ENCODE assay signal across 1 cellular context in the genomic region with DNA sequence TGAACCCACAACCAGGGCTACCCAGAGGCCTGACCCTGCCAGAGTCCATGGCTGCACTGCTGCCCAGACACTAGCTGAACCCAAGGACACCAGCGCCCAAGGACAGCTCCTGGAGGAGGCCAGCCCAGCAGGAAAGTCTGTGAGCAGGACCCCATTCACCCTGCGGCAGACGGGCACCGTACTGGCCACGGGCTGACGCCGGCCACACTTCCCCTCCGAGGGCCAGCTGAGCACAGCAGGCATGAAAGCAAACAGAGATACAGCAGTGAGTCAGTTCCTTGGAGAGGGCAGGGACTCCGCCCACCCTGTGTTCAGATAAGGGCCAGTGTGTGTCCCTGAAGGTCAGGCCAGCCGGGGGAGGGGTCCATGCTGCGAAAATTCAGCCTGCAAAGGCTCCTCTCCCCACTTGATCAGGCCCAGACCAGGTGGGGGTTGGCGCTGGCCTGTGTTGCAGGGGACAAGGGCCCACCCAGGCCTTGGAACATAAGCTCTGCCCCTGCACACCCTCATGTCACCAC.
TF ChIP-seq lines count a peak whose summit lies in the region.

No MANE protein-coding gene starts in this region.

TF ChIP-seq in K562, 482 proteins besides CTCF, POLR2A, EP300 and RAD21 (continued from another document and continues in another):
- TF ChIP-seq, protein P1, sequence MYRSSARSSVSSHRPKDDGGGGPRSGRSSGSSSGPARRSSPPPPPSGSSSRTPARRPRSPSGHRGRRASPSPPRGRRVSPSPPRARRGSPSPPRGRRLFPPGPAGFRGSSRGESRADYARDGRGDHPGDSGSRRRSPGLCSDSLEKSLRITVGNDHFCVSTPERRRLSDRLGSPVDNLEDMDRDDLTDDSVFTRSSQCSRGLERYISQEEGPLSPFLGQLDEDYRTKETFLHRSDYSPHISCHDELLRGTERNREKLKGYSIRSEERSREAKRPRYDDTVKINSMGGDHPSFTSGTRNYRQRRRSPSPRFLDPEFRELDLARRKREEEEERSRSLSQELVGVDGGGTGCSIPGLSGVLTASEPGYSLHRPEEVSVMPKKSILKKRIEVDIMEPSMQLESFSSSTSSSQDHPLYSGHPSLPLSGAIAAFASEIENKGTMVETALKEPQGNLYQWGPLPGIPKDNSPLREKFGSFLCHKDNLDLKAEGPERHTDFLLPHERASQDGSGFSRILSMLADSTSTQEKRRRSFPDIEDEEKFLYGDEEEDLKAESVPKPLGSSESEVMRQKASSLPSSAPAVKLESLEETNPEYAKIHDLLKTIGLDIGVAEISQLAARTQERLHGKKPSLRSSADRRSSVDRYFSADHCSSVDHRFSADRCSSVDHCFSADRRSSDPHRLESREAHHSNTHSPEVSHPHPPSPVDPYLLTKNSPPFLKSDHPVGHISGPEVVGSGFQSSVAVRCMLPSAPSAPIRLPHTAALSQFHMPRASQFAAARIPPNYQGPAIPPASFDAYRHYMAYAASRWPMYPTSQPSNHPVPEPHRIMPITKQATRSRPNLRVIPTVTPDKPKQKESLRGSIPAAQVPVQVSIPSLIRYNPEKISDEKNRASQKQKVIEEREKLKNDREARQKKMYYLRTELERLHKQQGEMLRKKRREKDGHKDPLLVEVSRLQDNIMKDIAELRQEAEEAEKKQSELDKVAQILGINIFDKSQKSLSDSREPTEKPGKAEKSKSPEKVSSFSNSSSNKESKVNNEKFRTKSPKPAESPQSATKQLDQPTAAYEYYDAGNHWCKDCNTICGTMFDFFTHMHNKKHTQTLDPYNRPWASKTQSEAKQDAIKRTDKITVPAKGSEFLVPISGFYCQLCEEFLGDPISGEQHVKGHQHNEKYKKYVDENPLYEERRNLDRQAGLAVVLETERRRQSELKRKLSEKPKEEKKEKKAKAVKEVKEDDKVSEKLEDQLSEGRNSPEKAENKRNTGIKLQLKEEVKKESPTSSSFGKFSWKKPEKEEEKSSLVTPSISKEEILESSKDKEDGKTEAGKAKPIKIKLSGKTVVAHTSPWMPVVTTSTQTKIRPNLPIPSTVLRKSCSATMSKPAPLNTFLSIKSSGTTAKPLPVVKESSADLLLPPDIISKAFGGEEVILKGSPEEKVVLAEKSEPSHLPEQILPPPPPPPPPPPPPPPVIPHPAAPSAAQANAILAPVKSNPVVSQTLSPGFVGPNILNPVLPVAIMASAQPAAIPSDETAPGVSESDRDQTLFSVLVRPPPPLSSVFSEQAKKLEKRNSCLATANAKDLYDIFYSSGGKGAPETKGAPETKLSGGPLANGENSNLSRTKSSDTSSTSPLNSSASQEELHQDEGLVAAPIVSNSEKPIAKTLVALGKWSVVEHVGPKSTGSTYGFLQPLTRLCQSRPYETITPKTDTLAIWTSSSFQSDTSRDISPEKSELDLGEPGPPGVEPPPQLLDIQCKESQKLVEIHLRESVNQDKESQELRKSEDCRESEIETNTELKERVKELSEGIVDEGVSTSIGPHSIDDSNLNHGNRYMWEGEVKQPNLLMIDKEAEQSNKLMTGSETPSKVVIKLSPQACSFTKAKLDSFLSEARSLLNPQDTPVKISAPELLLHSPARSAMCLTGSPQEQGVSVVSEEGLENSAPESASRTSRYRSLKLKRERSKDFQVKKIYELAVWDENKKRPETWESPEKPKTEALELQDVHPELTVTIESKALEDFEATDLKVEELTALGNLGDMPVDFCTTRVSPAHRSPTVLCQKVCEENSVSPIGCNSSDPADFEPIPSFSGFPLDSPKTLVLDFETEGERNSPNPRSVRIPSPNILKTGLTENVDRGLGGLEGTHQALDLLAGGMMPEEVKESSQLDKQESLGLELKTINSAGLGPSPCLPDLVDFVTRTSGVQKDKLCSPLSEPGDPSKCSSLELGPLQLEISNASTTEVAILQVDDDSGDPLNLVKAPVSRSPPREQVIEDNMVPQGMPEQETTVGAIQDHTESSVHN (IDR thresholded peaks at IDR 0.05; ENCODE audit: borderline replicate concordance in 1 of 2, low read depth in 1 of 2): no peak
- TF ChIP-seq ETV1 (tag; conservative IDR thresholded peaks at IDR 0.05; ENCODE audit: low read depth) (peak; percentile 51), ZNF324 (CRISPR knock-in tag; IDR thresholded peaks at IDR 0.05) (no peak), ZNF57 (CRISPR knock-in tag; IDR thresholded peaks at IDR 0.05) (0 out of 2 replicates have a peak, but pooled peaks have one; percentile 31), SP1 (CRISPR knock-in tag; IDR thresholded peaks at IDR 0.05) (peak; percentile 84), NCOR1 (IDR thresholded peaks at IDR 0.05) (peak; percentile 70), ZNF134 (CRISPR knock-in tag; conservative IDR thresholded peaks at IDR 0.05) (no peak), FOSL1 (tag; conservative IDR thresholded peaks at IDR 0.05) (peak; percentile 91), ZNF121 (CRISPR knock-in tag; conservative IDR thresholded peaks at IDR 0.05) (no peak), SRSF7 (optimal IDR thresholded peaks at IDR 0.05; ENCODE audit: low read depth, low read length) (no peak), KAT7 (CRISPR knock-in tag; IDR thresholded peaks at IDR 0.05; ENCODE audit: borderline replicate concordance) (no peak), TRIM24 (IDR thresholded peaks at IDR 0.05) (peak in 1 of 2 experiments; percentile 59; a peak in 2 of 4 replicates), KDM5B (IDR thresholded peaks at IDR 0.05; ENCODE audit: insufficient replicate concordance, low read depth, low read length) (peak; percentile 62), ZNF165 (CRISPR knock-in tag; IDR thresholded peaks at IDR 0.05; ENCODE audit: borderline replicate concordance) (peak; percentile 84; the same call in 1 of the 2 replicates), HDAC2 (IDR thresholded peaks at IDR 0.05) (peak; percentile 66; the same call in 1 of the 2 replicates), NR2F6 (CRISPR knock-in tag; IDR thresholded peaks at IDR 0.05) (no peak), CREB1 (IDR thresholded peaks at IDR 0.05) (no peak), CREB1 (CRISPR knock-in tag; IDR thresholded peaks at IDR 0.05) (no peak), PHF8 (IDR thresholded peaks at IDR 0.05; ENCODE audit: borderline replicate concordance, low read length) (peak; percentile 23; the same call in 1 of the 2 replicates), ZEB2 (IDR thresholded peaks at IDR 0.05) (peak; percentile 87), MYBL2 (IDR thresholded peaks at IDR 0.05; ENCODE audit: low read depth) (no peak), MYBL2 (CRISPR knock-in tag; IDR thresholded peaks at IDR 0.05; ENCODE audit: borderline replicate concordance) (no peak), TBL1XR1 (IDR thresholded peaks at IDR 0.05; ENCODE audit: low read length in 2 of 2) (peak in 1 of 2 experiments; percentile 69; a peak in 2 of 4 replicates), ZSCAN32 (CRISPR knock-in tag; IDR thresholded peaks at IDR 0.05) (peak; percentile 55; the same call in 1 of the 2 replicates), EP400 (IDR thresholded peaks at IDR 0.05) (peak; percentile 49; the same call in 1 of the 2 replicates), SNIP1 (IDR thresholded peaks at IDR 0.05; ENCODE audit: low read depth) (no peak), SPI1 (IDR thresholded peaks at IDR 0.05; ENCODE audit: borderline replicate concordance, low read depth, low read length) (peak; percentile 95), ZFP1 (CRISPR knock-in tag; IDR thresholded peaks at IDR 0.05) (0 out of 2 replicates have a peak, but pooled peaks have one; percentile 45), RNF2 (IDR thresholded peaks at IDR 0.05) (peak; percentile 88), PTRF (tag; IDR thresholded peaks at IDR 0.05) (no peak), POLR2AphosphoS2 (IDR thresholded peaks at IDR 0.05; ENCODE audit: low read length) (peak; percentile 74; the same call in 1 of the 2 replicates), SOX6 (IDR thresholded peaks at IDR 0.05) (peak; percentile 56), SIRT6 (IDR thresholded peaks at IDR 0.05; ENCODE audit: low read depth, low read length) (no peak), ZFPM2 (CRISPR knock-in tag; IDR thresholded peaks at IDR 0.05) (0 out of 2 replicates have a peak, but pooled peaks have one; percentile 53), NCOA6 (IDR thresholded peaks at IDR 0.05) (no peak)
- TF ChIP-seq, protein P2, sequence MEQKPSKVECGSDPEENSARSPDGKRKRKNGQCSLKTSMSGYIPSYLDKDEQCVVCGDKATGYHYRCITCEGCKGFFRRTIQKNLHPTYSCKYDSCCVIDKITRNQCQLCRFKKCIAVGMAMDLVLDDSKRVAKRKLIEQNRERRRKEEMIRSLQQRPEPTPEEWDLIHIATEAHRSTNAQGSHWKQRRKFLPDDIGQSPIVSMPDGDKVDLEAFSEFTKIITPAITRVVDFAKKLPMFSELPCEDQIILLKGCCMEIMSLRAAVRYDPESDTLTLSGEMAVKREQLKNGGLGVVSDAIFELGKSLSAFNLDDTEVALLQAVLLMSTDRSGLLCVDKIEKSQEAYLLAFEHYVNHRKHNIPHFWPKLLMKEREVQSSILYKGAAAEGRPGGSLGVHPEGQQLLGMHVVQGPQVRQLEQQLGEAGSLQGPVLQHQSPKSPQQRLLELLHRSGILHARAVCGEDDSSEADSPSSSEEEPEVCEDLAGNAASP (IDR thresholded peaks at IDR 0.05): no peak
- TF ChIP-seq, protein P3, sequence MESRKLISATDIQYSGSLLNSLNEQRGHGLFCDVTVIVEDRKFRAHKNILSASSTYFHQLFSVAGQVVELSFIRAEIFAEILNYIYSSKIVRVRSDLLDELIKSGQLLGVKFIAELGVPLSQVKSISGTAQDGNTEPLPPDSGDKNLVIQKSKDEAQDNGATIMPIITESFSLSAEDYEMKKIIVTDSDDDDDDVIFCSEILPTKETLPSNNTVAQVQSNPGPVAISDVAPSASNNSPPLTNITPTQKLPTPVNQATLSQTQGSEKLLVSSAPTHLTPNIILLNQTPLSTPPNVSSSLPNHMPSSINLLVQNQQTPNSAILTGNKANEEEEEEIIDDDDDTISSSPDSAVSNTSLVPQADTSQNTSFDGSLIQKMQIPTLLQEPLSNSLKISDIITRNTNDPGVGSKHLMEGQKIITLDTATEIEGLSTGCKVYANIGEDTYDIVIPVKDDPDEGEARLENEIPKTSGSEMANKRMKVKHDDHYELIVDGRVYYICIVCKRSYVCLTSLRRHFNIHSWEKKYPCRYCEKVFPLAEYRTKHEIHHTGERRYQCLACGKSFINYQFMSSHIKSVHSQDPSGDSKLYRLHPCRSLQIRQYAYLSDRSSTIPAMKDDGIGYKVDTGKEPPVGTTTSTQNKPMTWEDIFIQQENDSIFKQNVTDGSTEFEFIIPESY (CRISPR knock-in tag; IDR thresholded peaks at IDR 0.05): no peak; the same call in 1 of the 2 replicates
- TF ChIP-seq, protein P4, sequence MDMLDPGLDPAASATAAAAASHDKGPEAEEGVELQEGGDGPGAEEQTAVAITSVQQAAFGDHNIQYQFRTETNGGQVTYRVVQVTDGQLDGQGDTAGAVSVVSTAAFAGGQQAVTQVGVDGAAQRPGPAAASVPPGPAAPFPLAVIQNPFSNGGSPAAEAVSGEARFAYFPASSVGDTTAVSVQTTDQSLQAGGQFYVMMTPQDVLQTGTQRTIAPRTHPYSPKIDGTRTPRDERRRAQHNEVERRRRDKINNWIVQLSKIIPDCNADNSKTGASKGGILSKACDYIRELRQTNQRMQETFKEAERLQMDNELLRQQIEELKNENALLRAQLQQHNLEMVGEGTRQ (CRISPR knock-in tag; IDR thresholded peaks at IDR 0.05): no peak
- TF ChIP-seq, protein P5, sequence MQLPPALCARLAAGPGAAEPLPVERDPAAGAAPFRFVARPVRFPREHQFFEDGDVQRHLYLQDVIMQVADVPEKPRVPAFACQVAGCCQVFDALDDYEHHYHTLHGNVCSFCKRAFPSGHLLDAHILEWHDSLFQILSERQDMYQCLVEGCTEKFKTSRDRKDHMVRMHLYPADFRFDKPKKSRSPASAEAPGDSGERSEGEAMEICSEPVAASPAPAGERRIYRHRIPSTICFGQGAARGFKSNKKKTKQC (CRISPR knock-in tag; IDR thresholded peaks at IDR 0.05): no peak
- TF ChIP-seq, protein P6, sequence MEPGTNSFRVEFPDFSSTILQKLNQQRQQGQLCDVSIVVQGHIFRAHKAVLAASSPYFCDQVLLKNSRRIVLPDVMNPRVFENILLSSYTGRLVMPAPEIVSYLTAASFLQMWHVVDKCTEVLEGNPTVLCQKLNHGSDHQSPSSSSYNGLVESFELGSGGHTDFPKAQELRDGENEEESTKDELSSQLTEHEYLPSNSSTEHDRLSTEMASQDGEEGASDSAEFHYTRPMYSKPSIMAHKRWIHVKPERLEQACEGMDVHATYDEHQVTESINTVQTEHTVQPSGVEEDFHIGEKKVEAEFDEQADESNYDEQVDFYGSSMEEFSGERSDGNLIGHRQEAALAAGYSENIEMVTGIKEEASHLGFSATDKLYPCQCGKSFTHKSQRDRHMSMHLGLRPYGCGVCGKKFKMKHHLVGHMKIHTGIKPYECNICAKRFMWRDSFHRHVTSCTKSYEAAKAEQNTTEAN (CRISPR knock-in tag; IDR thresholded peaks at IDR 0.05): no peak
